Comparison of ENCODE assay signal across 3 cellular contexts in the genomic region with DNA sequence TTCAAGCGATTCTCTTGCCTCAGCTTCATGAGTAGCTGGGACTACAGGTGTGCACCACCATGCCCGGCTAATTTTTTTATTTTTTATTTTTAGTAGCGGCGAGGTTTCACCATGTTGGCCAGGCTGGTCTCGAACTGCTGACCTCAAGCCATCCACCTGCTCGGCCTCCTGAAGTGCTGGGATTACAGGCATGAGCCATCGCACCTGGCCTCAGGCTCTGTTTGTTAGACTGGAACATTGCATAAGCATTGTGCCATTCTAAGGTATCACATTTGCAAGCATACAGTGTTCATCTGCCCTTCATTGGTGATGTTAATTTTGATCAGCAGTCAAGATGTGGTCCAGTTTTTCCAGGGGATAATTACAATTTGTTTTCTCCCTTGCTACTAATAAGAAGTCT.
"Had no signal": no experiment of that assay in that cellular context is flagged by ENCODE, and none has a peak within 500 bp of the region (broad histone marks: within the 10 kb centered on the region; RNA-seq: fewer than 3 reads in every experiment).

No MANE protein-coding gene starts in this region.

- DNase-seq: GDM1, GF-D8 had no signal

- ATAC-seq: GM12878 had no signal

- H3K4me3 ChIP-seq: GM12878 had no signal
